Comparison of ENCODE assay signal across 18 cellular contexts in genomic region chr19:3316132-3316648, GRCh38. TPM values are rescaled to one million over a fixed set of nuclear protein-coding genes. Genes with fewer than 3 reads are reported as not detected.
A peak's percentile ranks its signal among the peaks of the same experiment; 100 is the strongest.
DNase-seq lines count a peak whose midpoint lies in the region; ATAC-seq, FAIRE-seq and TF ChIP-seq lines count a peak whose summit lies in the region.
"Had no signal": no experiment of that assay in that cellular context is flagged by ENCODE, and none has a peak within 500 bp of the region (broad histone marks: within the 10 kb centered on the region; RNA-seq: fewer than 3 reads in every experiment).

No MANE protein-coding gene starts in this region.

- H3K27me3 ChIP-seq in HepG2 (ENCODE audit: control insufficient read depth in 1 of 2, insufficient read depth in 2 of 2, low read length in 2 of 2) (peaks cover 6 to 41% of the 10 kb centered on the region in 2 experiments; a peak in 3 of 5 replicates), right lobe of liver (no peaks in the 10 kb centered on the region), K562 (ENCODE audit: control insufficient read depth in 2 of 2, insufficient read depth in 2 of 2, low read length in 2 of 2) (peaks cover 11 to 24% of the 10 kb centered on the region in 2 experiments; a peak in 4 of 5 replicates), neuronal stem cell (ENCODE audit: control insufficient read depth in 3 of 3, insufficient read depth in 3 of 3, low read depth in 1 of 3, low read length in 3 of 3) (peaks cover 0 to 12% (median 0%) of the 10 kb centered on the region in 3 experiments)

- H3K4me1 Mint-ChIP-seq in effector memory CD8-positive, alpha-beta T cell (ENCODE audit: low read depth in 2 of 2) = no peaks in the 10 kb centered on the region
- H3K4me1 Mint-ChIP-seq: CD8-positive, alpha-beta memory T cell had no signal

- ATAC-seq in HepG2 (no peak), right lobe of liver (no peak), K562 (no peak)
- no peak for ATAC-seq in effector memory CD8-positive, alpha-beta T cell (replicated peaks)
- ATAC-seq: HCT116 had no signal

- H3K14ac ChIP-seq in neuronal stem cell (ENCODE audit: low read length) = no peak overlapping the region

- TF ChIP-seq POLR2A in HepG2 (IDR thresholded peaks at IDR 0.05; ENCODE audit: insufficient read depth in 1 of 2, low read depth in 2 of 2, low read length in 2 of 2) (no peak), right lobe of liver (IDR thresholded peaks at IDR 0.05) (no peak), K562 (conservative IDR thresholded peaks at IDR 0.05) (no peak)

- no peak overlapping the region for H4K91ac ChIP-seq in neuronal stem cell (ENCODE audit: low read depth, low read length, poor library complexity)

- H3K9me1 ChIP-seq in K562 (ENCODE audit: control insufficient read depth, insufficient read depth, low read length) = no peaks in the 10 kb centered on the region

- no peak overlapping the region for H3K4me3 ChIP-seq in HepG2 (replicated peaks in 1 of 3; ENCODE audit: insufficient read depth in 1 of 3, low read depth in 2 of 3, low read length in 3 of 3)
- no peak overlapping the region for H3K4me3 ChIP-seq in right lobe of liver
- H3K4me3 ChIP-seq in K562 = no peak overlapping the region
- no peak overlapping the region for H3K4me3 ChIP-seq in neuronal stem cell (ENCODE audit: low read length in 2 of 2)

- no peak overlapping the region for H3K4ac ChIP-seq in neuronal stem cell (ENCODE audit: low read length)

- H3K27me3 Mint-ChIP-seq in effector memory CD8-positive, alpha-beta T cell = peaks cover 38 to 53% of the 10 kb centered on the region in 2 donors

- H3K4me1 ChIP-seq in HepG2 (ENCODE audit: insufficient read depth, low read length) (no peaks in the 10 kb centered on the region), right lobe of liver (no peaks in the 10 kb centered on the region), K562 (replicated peaks in 1 of 2; ENCODE audit: control insufficient read depth in 2 of 2, insufficient read depth in 2 of 2, low read length in 2 of 2) (peaks cover 0 to 30% of the 10 kb centered on the region in 2 experiments; a peak in 3 of 5 replicates), neuronal stem cell (ENCODE audit: control insufficient read depth in 2 of 2, insufficient read depth in 1 of 2, low read depth in 1 of 2, low read length in 2 of 2) (no peaks in the 10 kb centered on the region)
- H3K4me1 ChIP-seq: BE2C, Caco-2 had no signal

- H4K8ac ChIP-seq in neuronal stem cell (ENCODE audit: low read depth, low read length) = no peak overlapping the region

- no peak overlapping the region for H3K23ac ChIP-seq in neuronal stem cell (ENCODE audit: low read depth, low read length, poor library complexity)

- peaks cover 2% of the 10 kb centered on the region for H3K36me3 Mint-ChIP-seq in effector memory CD8-positive, alpha-beta T cell (ENCODE audit: insufficient read depth)
- H3K36me3 Mint-ChIP-seq: CD4-positive, CD25-positive, alpha-beta regulatory T cell; CD8-positive, alpha-beta memory T cell had no signal

- TF ChIP-seq CTCF in HepG2 (CRISPR knock-in tag; IDR thresholded peaks at IDR 0.05) (no peak), right lobe of liver (IDR thresholded peaks at IDR 0.05) (no peak), K562 (IDR thresholded peaks at IDR 0.05 in 2 of 3, conservative IDR thresholded peaks at IDR 0.05 in 1 of 3; ENCODE audit: insufficient read depth in 2 of 3, low read depth in 1 of 3, low read length in 3 of 3) (no peak)

- POLR2A ChIA-PET in HepG2 (lab: Yijun Ruan, JAX) = no interaction called here
- POLR2A ChIA-PET in K562 (lab: Yijun Ruan, JAX) = no interaction called here

- no peak for FAIRE-seq in HepG2 (lab: Jason Lieb, UNC)
- FAIRE-seq in K562 (lab: Jason Lieb, UNC) = no peak
- FAIRE-seq: D721Med had no signal

- no peak overlapping the region for H2BK12ac ChIP-seq in neuronal stem cell (ENCODE audit: low read length)

- H2AFZ ChIP-seq in HepG2 (ENCODE audit: low read length) (no peak overlapping the region), K562 (ENCODE audit: low read depth, low read length) (no peak overlapping the region), neuronal stem cell (ENCODE audit: low read length) (no peak overlapping the region)

- in situ Hi-C loops in HepG2 (cut with HindIII; ENCODE audit: extremely low pct_ligation_motif_present, low pct_unique_long_range_greater_than_20kb) = no loop called here
- in situ Hi-C loops in K562 (cut with MboI) = no loop called here

- H3K9me3 ChIP-seq in HepG2 (ENCODE audit: low read length) (no peaks in the 10 kb centered on the region), right lobe of liver (no peaks in the 10 kb centered on the region), K562 (replicated peaks; ENCODE audit: control insufficient read depth, insufficient read depth, low read depth, low read length) (no peaks in the 10 kb centered on the region), neuronal stem cell (replicated peaks in 1 of 2; ENCODE audit: control insufficient read depth in 2 of 2, insufficient read depth in 1 of 2, low read depth in 1 of 2, low read length in 2 of 2) (no peaks in the 10 kb centered on the region)
- H3K9me3 ChIP-seq: BE2C, Caco-2 had no signal

- no peak overlapping the region for H2BK15ac ChIP-seq in neuronal stem cell (ENCODE audit: low read length)

- BruUV-seq in HepG2 (replicated peaks; lab: Mats Ljungman, UMichigan) = no TSS peak
- BruUV-seq in K562 (replicated peaks; lab: Mats Ljungman, UMichigan) = no TSS peak

- H3K27ac ChIP-seq in HepG2 (ENCODE audit: extremely low read length, insufficient read depth, low read length) (no peak overlapping the region), right lobe of liver (no peak overlapping the region), K562 (ENCODE audit: extremely low read depth, low read depth, low read length) (no peak overlapping the region), neuronal stem cell (replicated peaks; ENCODE audit: low read length) (no peak overlapping the region)

- no peak overlapping the region for H2AK5ac ChIP-seq in neuronal stem cell (ENCODE audit: low read depth, low read length)

- no peak for TF ChIP-seq EP300 in HepG2 (IDR thresholded peaks at IDR 0.05; ENCODE audit: low read depth in 2 of 2, low read length in 2 of 2)
- no peak for TF ChIP-seq EP300 in HepG2 (CRISPR knock-in tag; IDR thresholded peaks at IDR 0.05; ENCODE audit: borderline replicate concordance)
- TF ChIP-seq EP300 in K562 (IDR thresholded peaks at IDR 0.05; ENCODE audit: low read length) = no peak

- no peak for TF ChIP-seq RAD21 in HepG2 (CRISPR knock-in tag; IDR thresholded peaks at IDR 0.05)
- no peak for TF ChIP-seq RAD21 in K562 (CRISPR knock-in tag; conservative IDR thresholded peaks at IDR 0.05 in 1 of 2, IDR thresholded peaks at IDR 0.05 in 1 of 2)

- H3K18ac ChIP-seq in neuronal stem cell (ENCODE audit: low read length) = no peak overlapping the region

- peaks cover 4% of the 10 kb centered on the region for H3K79me1 ChIP-seq in neuronal stem cell (ENCODE audit: low read depth, low read length)

- no peak overlapping the region for H3K4me3 Mint-ChIP-seq in effector memory CD8-positive, alpha-beta T cell
- H3K4me3 Mint-ChIP-seq: CD4-positive, CD25-positive, alpha-beta regulatory T cell; CD8-positive, alpha-beta memory T cell had no signal

- H3K4me2 ChIP-seq in HepG2 (ENCODE audit: low read depth, low read length) (no peak overlapping the region), K562 (ENCODE audit: insufficient read depth, low read length) (no peak overlapping the region), neuronal stem cell (ENCODE audit: insufficient read depth, low read length, poor library complexity, severe bottlenecking) (no peak overlapping the region)

- H3K79me2 ChIP-seq in HepG2 (ENCODE audit: insufficient read depth, low read length) (no peaks in the 10 kb centered on the region), K562 (ENCODE audit: control insufficient read depth, insufficient read depth, low read length) (no peaks in the 10 kb centered on the region)

- no peaks in the 10 kb centered on the region for H3K36me3 ChIP-seq in HepG2 (replicated peaks in 1 of 2; ENCODE audit: control insufficient read depth in 1 of 2, insufficient read depth in 2 of 2, low read length in 2 of 2)
- no peaks in the 10 kb centered on the region for H3K36me3 ChIP-seq in right lobe of liver
- H3K36me3 ChIP-seq in K562 (ENCODE audit: control insufficient read depth, insufficient read depth, low read length) = no peaks in the 10 kb centered on the region
- H3K36me3 ChIP-seq in neuronal stem cell (replicated peaks in 1 of 2; ENCODE audit: control insufficient read depth in 2 of 2, insufficient read depth in 2 of 2, low read length in 2 of 2) = no peaks in the 10 kb centered on the region
- H3K36me3 ChIP-seq: BE2C had no signal

- H2BK5ac ChIP-seq in neuronal stem cell (ENCODE audit: low read length) = no peak overlapping the region

- peak overlapping the region; percentile 87 for H2BK120ac ChIP-seq in neuronal stem cell (ENCODE audit: low read depth, low read length)

- CTCF ChIA-PET in HepG2 (lab: Yijun Ruan, JAX; ENCODE audit: low intra/inter-chr PET ratio, low total read pairs) = no interaction called here
- CTCF ChIA-PET in K562 (lab: Yijun Ruan, JAX; ENCODE audit: low intra/inter-chr PET ratio) = no interaction called here

- H4K20me1 ChIP-seq in HepG2 (ENCODE audit: insufficient read depth, low read length) (no peaks in the 10 kb centered on the region), K562 (replicated peaks; ENCODE audit: control insufficient read depth, insufficient read depth, low read length) (peaks cover 4% of the 10 kb centered on the region; the same call in 1 of the 2 replicates)

- no peak overlapping the region for H3K9ac ChIP-seq in HepG2 (ENCODE audit: insufficient read depth, low read depth, low read length)
- H3K9ac ChIP-seq in K562 (ENCODE audit: insufficient read depth in 1 of 2, low read depth in 2 of 2, low read length in 2 of 2) = no peak overlapping the region
- no peak overlapping the region for H3K9ac ChIP-seq in neuronal stem cell (ENCODE audit: low read depth, low read length, poor library complexity)

- no peak overlapping the region for H3K27ac Mint-ChIP-seq in effector memory CD8-positive, alpha-beta T cell
- H3K27ac Mint-ChIP-seq: CD8-positive, alpha-beta memory T cell had no signal

- H3K9me3 Mint-ChIP-seq in effector memory CD8-positive, alpha-beta T cell = no peaks in the 10 kb centered on the region
- H3K9me3 Mint-ChIP-seq: CD8-positive, alpha-beta memory T cell had no signal

- DNase-seq in HepG2 (ENCODE audit: low spot score) (no peak), right lobe of liver (no peak), K562 (ENCODE audit: extremely low read depth in 1 of 4, low spot score in 3 of 4) (peak in 1 of 4 experiments; percentile 6), neuronal stem cell (ENCODE audit: low spot score) (no peak), DMS 273 treated with DMSO at 0.1 percent for 48 hours (lab: John Stamatoyannopoulos, UW) (no peak), COLO829 (ENCODE audit: low spot score) (no peak)
- DNase-seq in effector memory CD8-positive, alpha-beta T cell = no peak
- DNase-seq: ACHN; BE2C; C1 segment of cervical spinal cord; Caco-2; CD4-positive, CD25-positive, alpha-beta regulatory T cell; CD8-positive, alpha-beta memory T cell; DMS79 treated with DMSO at 0.1 percent for 48 hours; GF-D8; GOT3 had no signal

- 48% methylated on average over 11 of the region's 11 CpGs for WGBS in HepG2 (ENCODE audit: low lambda C conversion rate)
- WGBS in right lobe of liver (ENCODE audit: insufficient coverage, low coverage, low lambda C conversion rate, missing lambda C conversion rate) = 73% methylated on average over 10 of the region's 11 CpGs
- WGBS in K562 (ENCODE audit: insufficient coverage, low coverage, missing lambda C conversion rate) = 18% methylated on average over 5 of the region's 11 CpGs
- no CpG with 5 or more reads among the region's 11 CpGs for WGBS in neuronal stem cell (ENCODE audit: extremely low coverage in 2 of 2, insufficient read length in 2 of 2, insufficient replicate concordance in 1 of 2), 2 donors

- intact Hi-C loops in HepG2 (cut with micrococcal nuclease; ENCODE audit: unreplicated experiment) (no loop called here), right lobe of liver (cut with DNase I) (no loop called here), K562 (cut with micrococcal nuclease) (no loop called here)

RNA-seq across cellular contexts. Expression of gene NFIC, which starts 50.2 kb away (rescaled TPM):
- 2.5 and 2.9 TPM in 2 replicates for total RNA-seq in HepG2 (2016; rRNA removed; fragmentation: Illumina TruSeq; extraction: Trizol)
- 2.9 and 3.0 TPM in 2 replicates for total RNA-seq in HepG2 (2016; cell fraction: cytosol; rRNA removed; fragmentation: Illumina TruSeq; extraction: Trizol; ENCODE audit: low read depth)
- 3.0 and 3.2 TPM in 2 replicates for total RNA-seq in HepG2 (2016; cell fraction: insoluble cytoplasmic fraction; rRNA removed; fragmentation: Illumina TruSeq; extraction: Trizol)
- 2.5 and 2.9 TPM in 2 replicates for total RNA-seq in HepG2 (2016; cell fraction: membrane; rRNA removed; fragmentation: Illumina TruSeq; extraction: Trizol)
- 3.8 and 5.6 TPM in 2 replicates for total RNA-seq in HepG2 (2016; cell fraction: nucleus; rRNA removed; fragmentation: Illumina TruSeq; extraction: Trizol)
- polyA plus RNA-seq in HepG2 (2011; rRNA removed) = 1.3 and 1.6 TPM in 2 replicates
- polyA plus RNA-seq in HepG2 (2011; cell fraction: cytosol; rRNA removed) = 0.71 and 0.79 TPM in 2 replicates
- polyA plus RNA-seq in HepG2 (2011; cell fraction: nucleus; rRNA removed) = 5.1 and 8.1 TPM in 2 replicates
- 5.9 and 8.4 TPM in 2 replicates for polyA plus RNA-seq in HepG2 (2012)
- polyA plus RNA-seq in HepG2 (2016; cell fraction: cytosol; fragmentation: Illumina TruSeq; extraction: Trizol; ENCODE audit: low read depth) = 1.1 and 1.4 TPM in 2 replicates
- 8.2 and 9.6 TPM in 2 replicates for polyA plus RNA-seq in HepG2 (2016; cell fraction: insoluble cytoplasmic fraction; fragmentation: Illumina TruSeq; extraction: Trizol; ENCODE audit: low read depth)
- polyA plus RNA-seq in HepG2 (2016; cell fraction: membrane; fragmentation: Illumina TruSeq; extraction: Trizol; ENCODE audit: low read depth) = 4.6 and 4.8 TPM in 2 replicates
- 7.4 and 9.8 TPM in 2 replicates for polyA plus RNA-seq in HepG2 (2016; cell fraction: nucleus; fragmentation: Illumina TruSeq; extraction: Trizol; ENCODE audit: insufficient read depth, low read depth)
- polyA minus RNA-seq in HepG2 (2011; rRNA and poly(A)+ RNA removed; ENCODE audit: low replicate concordance) = 5.3 and 16.7 TPM in 2 replicates
- 5.2 and 5.4 TPM in 2 replicates for polyA minus RNA-seq in HepG2 (2011; cell fraction: cytosol; rRNA and poly(A)+ RNA removed)
- 5.1 and 5.3 TPM in 2 replicates for polyA minus RNA-seq in HepG2 (2011; cell fraction: nucleus; rRNA and poly(A)+ RNA removed)
- 100 to 1,000 TPM in 4 of 6 experiments, 10 to 100 TPM in 2; 94.6 to 168 (median 120) TPM for total RNA-seq in right lobe of liver
- total RNA-seq in K562 (2011; cell fraction: chromatin; rRNA removed; ENCODE audit: low replicate concordance) = 66.4 and 156 TPM in 2 replicates
- 56.2 and 56.5 TPM in 2 replicates for total RNA-seq in K562 (2011; cell fraction: nucleolus; rRNA removed)
- total RNA-seq in K562 (2011; cell fraction: nucleoplasm; rRNA removed) = 46.9 and 54.0 TPM in 2 replicates
- 14.1 and 15.7 TPM in 2 replicates for total RNA-seq in K562 (2014; rRNA removed)
- total RNA-seq in K562 (2014; rRNA removed; fragmentation: Illumina TruSeq; extraction: Trizol) = 3.0 and 3.7 TPM in 2 replicates
- total RNA-seq in K562 (2015; rRNA removed; fragmentation: Illumina TruSeq; extraction: Trizol) = 6.9 and 8.4 TPM in 2 replicates
- total RNA-seq in K562 (2021) = 57.3 and 62.1 TPM in 2 replicates
- 2.0 and 2.9 TPM in 2 replicates for polyA plus RNA-seq in K562 (2011; rRNA removed)
- 1.8 and 2.6 TPM in 2 replicates for polyA plus RNA-seq in K562 (2011; cell fraction: cytosol; rRNA removed)
- 13.2 and 19.2 TPM in 2 replicates for polyA plus RNA-seq in K562 (2011; cell fraction: nucleus; rRNA removed)
- polyA plus RNA-seq in K562 (2012) = 20.3 and 20.4 TPM in 2 replicates
- polyA plus RNA-seq in K562 (2014; fragmentation: Illumina TruSeq; extraction: Trizol) = 17.2 and 26.2 TPM in 2 replicates
- polyA plus RNA-seq in K562 (2014; fragmentation: Nextera tagmentation; extraction: Ambion mirVana) = under 1 TPM; 0.71 to 0.99 TPM
- 14.1 and 15.9 TPM in 2 replicates for polyA plus RNA-seq in K562 (2014; rRNA removed)
- polyA minus RNA-seq in K562 (2011; rRNA and poly(A)+ RNA removed) = 4.0 and 4.7 TPM in 2 replicates
- polyA minus RNA-seq in K562 (2011; cell fraction: cytosol; rRNA and poly(A)+ RNA removed) = 14.5 and 19.9 TPM in 2 replicates
- polyA minus RNA-seq in K562 (2011; cell fraction: nucleus; rRNA and poly(A)+ RNA removed) = 16.6 and 19.5 TPM in 2 replicates
- 4.0 TPM for polyA plus RNA-seq in neuronal stem cell (2013, experiment 1 of 2)
- 4.5 TPM for polyA plus RNA-seq in neuronal stem cell (2013, experiment 2 of 2)

Comparison
In these comparisons a context has a peak if more than half of its experiments do, and no peak if none do; other contexts are left out.
1. Of the 241 proteins assayed by ChIP-seq in both HepG2 and K562: peak only in HepG2: none; only in K562: none; in both: ZFP36; in neither: 239; mixed calls (peak in some experiments, not most) for 1.